9 cellular contexts compared by ENCODE assay signal in genomic region chr5:71457106-71457505, GRCh38.
DNase-seq lines count a peak whose midpoint lies in the region; ATAC-seq and TF ChIP-seq lines count a peak whose summit lies in the region.
"Had no signal": no experiment of that assay in that cellular context is flagged by ENCODE, and none has a peak within 500 bp of the region (broad histone marks: within the 10 kb centered on the region; RNA-seq: fewer than 3 reads in every experiment).

No MANE protein-coding gene starts in this region.

- peak overlapping the region; percentile 100 for H3K4me3 Mint-ChIP-seq in dendritic cell treated with granulocyte-macrophage colony-stimulating factor and Interleukin-4, amounts not matched to agents 40 ng/mL and 50 ng/mL, for 4 days
- peak overlapping the region; percentile 98 for H3K4me3 Mint-ChIP-seq in nephron progenitor cell

- H3K27ac ChIP-seq in DND-41 (ENCODE audit: low read length), result no peak overlapping the region

- H3K27me3 ChIP-seq in DND-41 (ENCODE audit: insufficient read depth, low read length, poor library complexity), result no peaks in the 10 kb centered on the region

- peak overlapping the region; percentile 94 for H3K9ac ChIP-seq in DND-41 (ENCODE audit: low read depth, low read length)

- H3K4me2 ChIP-seq in DND-41 (ENCODE audit: insufficient read depth, low read length), result peak overlapping the region; percentile 83

- H3K36me3 Mint-ChIP-seq in dendritic cell treated with granulocyte-macrophage colony-stimulating factor and Interleukin-4, amounts not matched to agents 40 ng/mL and 50 ng/mL, for 4 days (ENCODE audit: low read depth), result peaks cover 44% of the 10 kb centered on the region
- peaks cover 27% of the 10 kb centered on the region for H3K36me3 Mint-ChIP-seq in nephron progenitor cell (ENCODE audit: low read depth)

- peaks cover 42% of the 10 kb centered on the region for H3K36me3 ChIP-seq in DND-41 (ENCODE audit: insufficient read depth, low read length)

- H3K4me1 ChIP-seq in DND-41 (ENCODE audit: insufficient read depth, low read length), result peaks cover 23% of the 10 kb centered on the region

- TF ChIP-seq CTCF in DND-41 (IDR thresholded peaks at IDR 0.05; ENCODE audit: borderline replicate concordance, extremely low read depth, low read length, poor library complexity, severe bottlenecking) (no peak), nephron progenitor cell (IDR thresholded peaks at IDR 0.05) (no peak)

- no peaks in the 10 kb centered on the region for H3K9me3 Mint-ChIP-seq in dendritic cell treated with granulocyte-macrophage colony-stimulating factor and Interleukin-4, amounts not matched to agents 40 ng/mL and 50 ng/mL, for 4 days
- H3K9me3 Mint-ChIP-seq in nephron progenitor cell, result no peaks in the 10 kb centered on the region

- H3K4me3 ChIP-seq in DND-41 (ENCODE audit: low read depth in 1 of 2, low read length in 2 of 2), result peak overlapping the region; percentile 97 to 100; a peak in 3 of 4 replicates

- peaks cover 49% of the 10 kb centered on the region for H3K79me2 ChIP-seq in DND-41 (ENCODE audit: insufficient read depth, low read length)

- no peak for ATAC-seq in DND-41 (ENCODE audit: insufficient read depth, low read depth)
- no peak for ATAC-seq in GM21526 (IDR thresholded peaks at IDR 0.05; ENCODE audit: low FRiP score, unreplicated experiment)

- no peak overlapping the region for H2AFZ ChIP-seq in DND-41 (ENCODE audit: low read depth, low read length)

- peaks cover 8% of the 10 kb centered on the region for H3K27me3 Mint-ChIP-seq in dendritic cell treated with granulocyte-macrophage colony-stimulating factor and Interleukin-4, amounts not matched to agents 40 ng/mL and 50 ng/mL, for 4 days
- peaks cover 18% of the 10 kb centered on the region for H3K27me3 Mint-ChIP-seq in nephron progenitor cell (ENCODE audit: low read depth, poor library complexity)

- no peak for DNase-seq in DND-41
- peak; percentile 49 for DNase-seq in NCI-H69 (lab: John Stamatoyannopoulos, UW)
- no peak for DNase-seq in nephron progenitor cell
- DNase-seq in DMS 273 treated with DMSO at 0.1 percent for 48 hours (lab: John Stamatoyannopoulos, UW), result no peak
- DNase-seq in NCI-H446 treated with DMSO at 0.1 percent for 48 hours (lab: John Stamatoyannopoulos, UW), result no peak
- no peak for DNase-seq in OCI-M1 (lab: John Stamatoyannopoulos, UW)
- DNase-seq: NCI-H1436 had no signal

- H3K9me3 ChIP-seq in DND-41 (ENCODE audit: insufficient read depth, low read length, severe bottlenecking), result no peaks in the 10 kb centered on the region

- intact Hi-C loops in dendritic cell treated with granulocyte-macrophage colony-stimulating factor and Interleukin-4, amounts not matched to agents 40 ng/mL and 50 ng/mL, for 4 days (cut with micrococcal nuclease), result no loop called here

- peaks cover 8% of the 10 kb centered on the region; the same call in 1 of the 2 replicates for H4K20me1 ChIP-seq in DND-41 (ENCODE audit: insufficient read depth, low read length)

- peaks cover 16% of the 10 kb centered on the region for H3K4me1 Mint-ChIP-seq in dendritic cell treated with granulocyte-macrophage colony-stimulating factor and Interleukin-4, amounts not matched to agents 40 ng/mL and 50 ng/mL, for 4 days (ENCODE audit: low read depth)
- peaks cover 29% of the 10 kb centered on the region for H3K4me1 Mint-ChIP-seq in nephron progenitor cell

- no peak overlapping the region for H3K27ac Mint-ChIP-seq in dendritic cell treated with granulocyte-macrophage colony-stimulating factor and Interleukin-4, amounts not matched to agents 40 ng/mL and 50 ng/mL, for 4 days
- H3K27ac Mint-ChIP-seq in nephron progenitor cell, result peak overlapping the region; percentile 66
